ENCODE assay signal across 8 cellular contexts in genomic region chr11:12673601-12673923, GRCh38. TPM values are rescaled to one million over a fixed set of nuclear protein-coding genes. Genes with fewer than 3 reads are reported as not detected.
A peak's percentile ranks its signal among the peaks of the same experiment; 100 is the strongest.
DNase-seq lines count a peak whose midpoint lies in the region; ATAC-seq and TF ChIP-seq lines count a peak whose summit lies in the region.

No MANE protein-coding gene starts in this region.

- H2BK15ac ChIP-seq in IMR-90 (ENCODE audit: low read depth, low read length), result peak overlapping the region; percentile 85

- H2BK5ac ChIP-seq in IMR-90 (ENCODE audit: low read depth, low read length, poor library complexity, severe bottlenecking), result peak overlapping the region; percentile 94

- CTCF ChIA-PET in IMR-90 (lab: Yijun Ruan, JAX), result interaction anchor here (0.6 to 0.9 kb wide), 2 partner anchors 199 to 221 kb away, joined by 3 read pairs; no protein-coding TSS in a partner anchor

- peak overlapping the region; percentile 78 for H3K4me2 ChIP-seq in IMR-90 (ENCODE audit: low read depth, low read length)

- H3K4me3 ChIP-seq in IMR-90 (ENCODE audit: insufficient read depth, low read depth, low read length) (peak overlapping the region; percentile 78), neutrophil (ENCODE audit: low read depth in 1 of 2, low read length in 1 of 2) (peak overlapping the region; percentile 48 to 54)

- H3K4ac ChIP-seq in IMR-90 (ENCODE audit: low read depth, low read length), result peak overlapping the region; percentile 99

- no peak overlapping the region for H3K27ac Mint-ChIP-seq in effector memory CD8-positive, alpha-beta T cell

- in situ Hi-C loops in IMR-90 (cut with MboI; ENCODE audit: low sequenced_read_pairs), result no loop called here

- peaks cover 70 to 74% of the 10 kb centered on the region in 2 donors for H3K27me3 Mint-ChIP-seq in effector memory CD8-positive, alpha-beta T cell

- H3K9ac ChIP-seq in IMR-90 (ENCODE audit: low read depth, low read length), result peak overlapping the region; percentile 75

- H3K9me1 ChIP-seq in IMR-90 (ENCODE audit: insufficient read depth, low read length), result peaks cover 3% of the 10 kb centered on the region; the same call in 1 of the 2 replicates

- H4K20me1 ChIP-seq in IMR-90 (ENCODE audit: insufficient read depth, low read length), result peaks cover 17% of the 10 kb centered on the region; the same call in 1 of the 2 replicates

- dilution Hi-C loops in IMR-90 (cut with HindIII; ENCODE audit: low sequenced_read_pairs, unreplicated experiment), result no loop called here

- H4K8ac ChIP-seq in IMR-90 (ENCODE audit: low read depth in 2 of 2, low read length in 2 of 2), result peak overlapping the region; percentile 89 to 99

- no peaks in the 10 kb centered on the region for H3K9me3 ChIP-seq in IMR-90 (ENCODE audit: control insufficient read depth, insufficient read depth, low read length)
- H3K9me3 ChIP-seq in neutrophil, result no peaks in the 10 kb centered on the region

- peaks cover 4% of the 10 kb centered on the region for H3K36me3 ChIP-seq in IMR-90 (ENCODE audit: control insufficient read depth, insufficient read depth, low read length)
- no peaks in the 10 kb centered on the region for H3K36me3 ChIP-seq in neutrophil

- H2AK5ac ChIP-seq in IMR-90 (ENCODE audit: low read depth, low read length), result peak overlapping the region; percentile 6; the same call in 1 of the 2 replicates

- intact Hi-C loops in IMR-90 (cut with micrococcal nuclease), result loop anchor here (5.0 to 10.0 kb wide), 3 partner anchors 46 to 169 kb away; no protein-coding TSS in a partner anchor

- H2BK120ac ChIP-seq in IMR-90 (ENCODE audit: low read depth, low read length), result peak overlapping the region; percentile 95

- TF ChIP-seq RAD21 in IMR-90 (IDR thresholded peaks at IDR 0.05; ENCODE audit: low read length), result no peak

- peak overlapping the region; percentile 94 for H4K5ac ChIP-seq in IMR-90 (ENCODE audit: low read depth, low read length)

- peak overlapping the region; percentile 92 for H4K91ac ChIP-seq in IMR-90 (ENCODE audit: insufficient read depth, low read depth, low read length)

- peaks cover 0 to 2% of the 10 kb centered on the region in 2 donors for H3K9me3 Mint-ChIP-seq in effector memory CD8-positive, alpha-beta T cell

- peak overlapping the region; percentile 89 for H2AK9ac ChIP-seq in IMR-90 (replicated peaks; ENCODE audit: low read depth, low read length, poor library complexity)

- H3K18ac ChIP-seq in IMR-90 (ENCODE audit: low read depth, low read length), result peak overlapping the region; percentile 94

- H2BK20ac ChIP-seq in IMR-90 (ENCODE audit: low read depth, low read length), result peak overlapping the region; percentile 80

- H2AFZ ChIP-seq in IMR-90 (replicated peaks; ENCODE audit: low read length, poor library complexity), result peak overlapping the region; percentile 96

- no peak for TF ChIP-seq POLR2A in IMR-90 (IDR thresholded peaks at IDR 0.05; ENCODE audit: low read depth, low read length)

- WGBS in IMR-90 (ENCODE audit: extremely low coverage in 2 of 2, insufficient read length in 1 of 2), 2 experiments, result no CpG with 5 or more reads among the region's 12 CpGs

- H3K4me1 Mint-ChIP-seq in effector memory CD8-positive, alpha-beta T cell (ENCODE audit: low read depth in 2 of 2), result peaks cover 3 to 5% of the 10 kb centered on the region in 2 donors

- peak overlapping the region; percentile 99 for H3K56ac ChIP-seq in IMR-90 (ENCODE audit: extremely low read depth, insufficient read depth, low read length)

- H3K27ac ChIP-seq in IMR-90 (ENCODE audit: insufficient read depth, low read length) (peak overlapping the region; percentile 84), neutrophil (no peak overlapping the region)

- ATAC-seq in GM18502 (IDR thresholded peaks at IDR 0.05; ENCODE audit: poor library complexity, unreplicated experiment), result peak; percentile 31
- no peak for ATAC-seq in IMR-90 (ENCODE audit: low read depth)
- ATAC-seq in effector memory CD8-positive, alpha-beta T cell (replicated peaks), result no peak
- no peak for ATAC-seq in HG02642 (IDR thresholded peaks at IDR 0.05; ENCODE audit: poor library complexity, unreplicated experiment)
- ATAC-seq in HG03457 (IDR thresholded peaks at IDR 0.05; ENCODE audit: unreplicated experiment), result no peak
- ATAC-seq in GM18511 (IDR thresholded peaks at IDR 0.05; ENCODE audit: unreplicated experiment), result no peak

- POLR2A ChIA-PET in IMR-90 (lab: Charles Lee; ENCODE audit: unreplicated experiment), result interaction anchor here (1.4 kb wide), 1 partner anchor 133 kb away, joined by 5 read pairs; no protein-coding TSS in a partner anchor

- peak overlapping the region; percentile 100 for H3K23ac ChIP-seq in IMR-90 (ENCODE audit: low read depth, low read length)

- peak overlapping the region; percentile 99 for H3K14ac ChIP-seq in IMR-90 (replicated peaks; ENCODE audit: low read depth, low read length)

- TF ChIP-seq CTCF in IMR-90 (conservative IDR thresholded peaks at IDR 0.05; ENCODE audit: low read depth, low read length) (no peak), neutrophil (IDR thresholded peaks at IDR 0.05) (no peak)

- peak overlapping the region; percentile 66 to 76 for H3K4me3 Mint-ChIP-seq in effector memory CD8-positive, alpha-beta T cell

- H3K36me3 Mint-ChIP-seq in effector memory CD8-positive, alpha-beta T cell (ENCODE audit: insufficient read depth), result no peaks in the 10 kb centered on the region

- H3K79me1 ChIP-seq in IMR-90 (ENCODE audit: low read depth in 1 of 2, low read length in 2 of 2), result peaks cover 8 to 29% of the 10 kb centered on the region in 2 experiments; a peak in 3 of 4 replicates

- BruUV-seq in IMR-90 (replicated peaks; lab: Mats Ljungman, UMichigan), result no TSS peak

- no peak for DNase-seq in IMR-90
- no peak for DNase-seq in effector memory CD8-positive, alpha-beta T cell
- DNase-seq in NCI-H2081 treated with DMSO at 0.1 percent for 48 hours (lab: John Stamatoyannopoulos, UW), result no peak

- H3K27me3 ChIP-seq in IMR-90 (ENCODE audit: control insufficient read depth, insufficient read depth, low read length) (no peaks in the 10 kb centered on the region), neutrophil (peaks cover 89% of the 10 kb centered on the region)

- H3K4me1 ChIP-seq in IMR-90 (ENCODE audit: control insufficient read depth, insufficient read depth, low read length), result no peaks in the 10 kb centered on the region
- peaks cover 5 to 9% of the 10 kb centered on the region in 2 experiments for H3K4me1 ChIP-seq in neutrophil (ENCODE audit: control insufficient read depth in 1 of 2, insufficient read depth in 1 of 2, low read depth in 1 of 2, low read length in 1 of 2)

TF ChIP-seq in IMR-90, 13 proteins besides CTCF, POLR2A, EP300 and RAD21:
- TF ChIP-seq SMC3 (IDR thresholded peaks at IDR 0.05; ENCODE audit: low read depth, low read length), result no peak
- TF ChIP-seq MAZ (IDR thresholded peaks at IDR 0.05; ENCODE audit: borderline replicate concordance, low read depth, low read length), result no peak
- TF ChIP-seq FOS (IDR thresholded peaks at IDR 0.05; ENCODE audit: low read depth, low read length), result no peak
- TF ChIP-seq MXI1 (IDR thresholded peaks at IDR 0.05; ENCODE audit: borderline replicate concordance, low read depth, low read length), result no peak
- no peak for TF ChIP-seq RCOR1 (IDR thresholded peaks at IDR 0.05; ENCODE audit: insufficient replicate concordance, low read length)
- TF ChIP-seq ELK1 (IDR thresholded peaks at IDR 0.05; ENCODE audit: borderline replicate concordance, low read depth, low read length), result no peak
- TF ChIP-seq CEBPB (IDR thresholded peaks at IDR 0.05; ENCODE audit: low read depth, low read length), result no peak

RNA-seq across cellular contexts. Expression of gene TEAD1, which starts 0.7 kb away (rescaled TPM):
- total RNA-seq in IMR-90 (2012; rRNA removed), result 69.2 and 95.5 TPM in 2 replicates
- polyA plus RNA-seq in IMR-90 (2012; rRNA removed), result 45.4 and 51.8 TPM in 2 replicates
- polyA plus RNA-seq in IMR-90 (2012; cell fraction: cytosol; rRNA removed), result 15.4 and 16.1 TPM in 2 replicates
- 38.7 and 130 TPM in 2 replicates for polyA plus RNA-seq in IMR-90 (2012; cell fraction: nucleus; rRNA removed; ENCODE audit: low replicate concordance)
